7 cellular contexts compared by ENCODE assay signal in genomic region chrX:131330735-131331134, GRCh38. TPM values are rescaled to one million over a fixed set of nuclear protein-coding genes. Genes with fewer than 3 reads are reported as not detected.
"Had no signal": no experiment of that assay in that cellular context is flagged by ENCODE, and none has a peak within 500 bp of the region (broad histone marks: within the 10 kb centered on the region; RNA-seq: fewer than 3 reads in every experiment).

No MANE protein-coding gene starts in this region.

- H3K27ac Mint-ChIP-seq: GM23338, H9 had no signal

- H3K4me3 ChIP-seq: GM23338 had no signal

- H3K4me1 Mint-ChIP-seq: GM23338 had no signal

- ATAC-seq: GM23338 had no signal

- H3K4me3 Mint-ChIP-seq: GM23338, H9 had no signal

- FAIRE-seq: H1, H54, HTR-8/SVneo had no signal

- H3K4me2 ChIP-seq: GM23338 had no signal

- H2AFZ ChIP-seq: GM23338 had no signal

- DNase-seq: HCEC 1CT, IMR-90 had no signal

RNA-seq across cellular contexts. Expression of gene IGSF1, which starts 41.6 kb away (rescaled TPM):
- total RNA-seq: IMR-90 had no signal
- polyA plus RNA-seq: IMR-90 had no signal
